ENCODE assay signal across 8 cellular contexts in genomic region chr11:66311965-66312548, GRCh38. TPM values are rescaled to one million over a fixed set of nuclear protein-coding genes. Genes with fewer than 3 reads are reported as not detected.
A peak's percentile ranks its signal among the peaks of the same experiment; 100 is the strongest.
DNase-seq lines count a peak whose midpoint lies in the region; ATAC-seq and TF ChIP-seq lines count a peak whose summit lies in the region.

No MANE protein-coding gene starts in this region.

- ATAC-seq in stimulated activated naive CD8-positive, alpha-beta T cell treated with anti-CD3 and anti-CD28 coated beads, Interleukin-15, Interleukin-2, amounts not matched to agents 100 U/mL and 50 U/mL, for 24 hours: peak; percentile 63

- TF ChIP-seq CTCF in LNCAP (IDR thresholded peaks at IDR 0.05): peak; percentile 18; the same call in 1 of the 2 replicates
- peak; percentile 93 for TF ChIP-seq CTCF in fibroblast of the aortic adventitia (IDR thresholded peaks at IDR 0.05; ENCODE audit: insufficient read depth, low read length)
- no peak for TF ChIP-seq CTCF in nephron progenitor cell (IDR thresholded peaks at IDR 0.05)

- peak; percentile 91 for DNase-seq in EH (ENCODE audit: low read depth)
- peak; percentile 82 for DNase-seq in H4 (ENCODE audit: low spot score)
- peak; percentile 92 for DNase-seq in RPMI8226
- peak; percentile 92 for DNase-seq in activated T-helper 2 cell treated with anti-CD3 and anti-CD28 coated beads, Interferon-gamma antibody, Interleukin-2, Interleukin-4, amounts not matched to agents 10 μg/mL and 5 μg/mL and 100 μg/mL, durations not matched to agents 14 hours and 24 hours and 36 hours (ENCODE audit: low spot score)
- DNase-seq in fibroblast of the aortic adventitia (ENCODE audit: low read depth): peak; percentile 93
- DNase-seq in nephron progenitor cell: peak; percentile 88
- DNase-seq in stimulated activated naive CD8-positive, alpha-beta T cell treated with anti-CD3 and anti-CD28 coated beads, Interleukin-15, Interleukin-2, amounts not matched to agents 100 U/mL and 50 U/mL, for 24 hours: peak; percentile 93

- H3K27ac Mint-ChIP-seq in activated T-helper 2 cell treated with anti-CD3 and anti-CD28 coated beads, Interferon-gamma antibody, Interleukin-2, Interleukin-4, amounts not matched to agents 10 μg/mL and 5 μg/mL and 100 μg/mL, durations not matched to agents 14 hours and 24 hours and 36 hours: peak overlapping the region; percentile 96
- H3K27ac Mint-ChIP-seq in nephron progenitor cell: peak overlapping the region; percentile 99

- peak overlapping the region; percentile 93 for H3K4me3 Mint-ChIP-seq in activated T-helper 2 cell treated with anti-CD3 and anti-CD28 coated beads, Interferon-gamma antibody, Interleukin-2, Interleukin-4, amounts not matched to agents 10 μg/mL and 5 μg/mL and 100 μg/mL, durations not matched to agents 14 hours and 24 hours and 36 hours (ENCODE audit: low read depth)
- peak overlapping the region; percentile 88 for H3K4me3 Mint-ChIP-seq in nephron progenitor cell

- peaks cover 8% of the 10 kb centered on the region for H3K4me1 Mint-ChIP-seq in activated T-helper 2 cell treated with anti-CD3 and anti-CD28 coated beads, Interferon-gamma antibody, Interleukin-2, Interleukin-4, amounts not matched to agents 10 μg/mL and 5 μg/mL and 100 μg/mL, durations not matched to agents 14 hours and 24 hours and 36 hours (ENCODE audit: low read depth)
- H3K4me1 Mint-ChIP-seq in nephron progenitor cell: peaks cover 39% of the 10 kb centered on the region

- H3K9me3 Mint-ChIP-seq in activated T-helper 2 cell treated with anti-CD3 and anti-CD28 coated beads, Interferon-gamma antibody, Interleukin-2, Interleukin-4, amounts not matched to agents 10 μg/mL and 5 μg/mL and 100 μg/mL, durations not matched to agents 14 hours and 24 hours and 36 hours: no peaks in the 10 kb centered on the region
- H3K9me3 Mint-ChIP-seq in nephron progenitor cell: no peaks in the 10 kb centered on the region

- intact Hi-C loops in activated T-helper 2 cell treated with anti-CD3 and anti-CD28 coated beads, Interferon-gamma antibody, Interleukin-2, Interleukin-4, amounts not matched to agents 10 μg/mL and 5 μg/mL and 100 μg/mL, durations not matched to agents 14 hours and 24 hours and 36 hours (cut with micrococcal nuclease): loop anchor here (1.0 to 2.0 kb wide), 5 partner anchors 16 to 75 kb away; partner anchors contain the start of genes BRMS1 and YIF1A

- H3K27me3 Mint-ChIP-seq in activated T-helper 2 cell treated with anti-CD3 and anti-CD28 coated beads, Interferon-gamma antibody, Interleukin-2, Interleukin-4, amounts not matched to agents 10 μg/mL and 5 μg/mL and 100 μg/mL, durations not matched to agents 14 hours and 24 hours and 36 hours (ENCODE audit: low read depth): no peaks in the 10 kb centered on the region
- peaks cover 19% of the 10 kb centered on the region for H3K27me3 Mint-ChIP-seq in nephron progenitor cell (ENCODE audit: low read depth, poor library complexity)

- peak overlapping the region; percentile 69 for H3K4me3 ChIP-seq in fibroblast of the aortic adventitia (ENCODE audit: low read depth, low read length)

- no peaks in the 10 kb centered on the region for H3K36me3 Mint-ChIP-seq in activated T-helper 2 cell treated with anti-CD3 and anti-CD28 coated beads, Interferon-gamma antibody, Interleukin-2, Interleukin-4, amounts not matched to agents 10 μg/mL and 5 μg/mL and 100 μg/mL, durations not matched to agents 14 hours and 24 hours and 36 hours (ENCODE audit: low read depth)
- H3K36me3 Mint-ChIP-seq in nephron progenitor cell (ENCODE audit: low read depth): no peaks in the 10 kb centered on the region

RNA-seq across cellular contexts. Expression of gene CD248, which starts 4.8 kb away (rescaled TPM):
- not detected in 2 replicates for total RNA-seq in H4 (2014; rRNA removed; shearing (Covaris generic))
- not detected in 2 replicates for total RNA-seq in activated T-helper 2 cell treated with anti-CD3 and anti-CD28 coated beads, Interferon-gamma antibody, Interleukin-2, Interleukin-4, amounts not matched to agents 10 μg/mL and 5 μg/mL and 100 μg/mL, durations not matched to agents 14 hours and 24 hours and 36 hours
- 99.1 and 193 TPM in 2 replicates for total RNA-seq in fibroblast of the aortic adventitia (ENCODE audit: low replicate concordance)

RNA-seq across cellular contexts. Expression of gene TMEM151A, which starts 20.4 kb away (rescaled TPM):
- total RNA-seq in H4 (2014; rRNA removed; shearing (Covaris generic)): 0.08 and 0.10 TPM in 2 replicates
- not detected in 2 replicates for total RNA-seq in activated T-helper 2 cell treated with anti-CD3 and anti-CD28 coated beads, Interferon-gamma antibody, Interleukin-2, Interleukin-4, amounts not matched to agents 10 μg/mL and 5 μg/mL and 100 μg/mL, durations not matched to agents 14 hours and 24 hours and 36 hours
- 0.27 and 0.41 TPM in 2 replicates for total RNA-seq in fibroblast of the aortic adventitia (ENCODE audit: low replicate concordance)

RNA-seq across cellular contexts. Expression of gene YIF1A, which starts 23.1 kb away (rescaled TPM):
- 114 and 120 TPM in 2 replicates for total RNA-seq in H4 (2014; rRNA removed; shearing (Covaris generic))
- 78.9 and 85.2 TPM in 2 replicates for total RNA-seq in activated T-helper 2 cell treated with anti-CD3 and anti-CD28 coated beads, Interferon-gamma antibody, Interleukin-2, Interleukin-4, amounts not matched to agents 10 μg/mL and 5 μg/mL and 100 μg/mL, durations not matched to agents 14 hours and 24 hours and 36 hours
- 35.0 and 119 TPM in 2 replicates for total RNA-seq in fibroblast of the aortic adventitia (ENCODE audit: low replicate concordance)

RNA-seq across cellular contexts. Expression of gene RIN1, which starts 24.2 kb away (rescaled TPM):
- total RNA-seq in H4 (2014; rRNA removed; shearing (Covaris generic)): 4.3 and 7.4 TPM in 2 replicates
- 1.5 and 1.6 TPM in 2 replicates for total RNA-seq in activated T-helper 2 cell treated with anti-CD3 and anti-CD28 coated beads, Interferon-gamma antibody, Interleukin-2, Interleukin-4, amounts not matched to agents 10 μg/mL and 5 μg/mL and 100 μg/mL, durations not matched to agents 14 hours and 24 hours and 36 hours
- 10.1 and 45.3 TPM in 2 replicates for total RNA-seq in fibroblast of the aortic adventitia (ENCODE audit: low replicate concordance)

RNA-seq across cellular contexts. Expression of gene BRMS1, which starts 32.8 kb away (rescaled TPM):
- 88.2 and 107 TPM in 2 replicates for total RNA-seq in H4 (2014; rRNA removed; shearing (Covaris generic))
- 45.1 and 46.0 TPM in 2 replicates for total RNA-seq in activated T-helper 2 cell treated with anti-CD3 and anti-CD28 coated beads, Interferon-gamma antibody, Interleukin-2, Interleukin-4, amounts not matched to agents 10 μg/mL and 5 μg/mL and 100 μg/mL, durations not matched to agents 14 hours and 24 hours and 36 hours
- 22.6 and 38.5 TPM in 2 replicates for total RNA-seq in fibroblast of the aortic adventitia (ENCODE audit: low replicate concordance)

Comparison
In these comparisons a context has a peak if more than half of its experiments do, and no peak if none do; other contexts are left out.
1. Peak in every context shown above with its lines: DNase-seq, ATAC-seq and H3K4me3 ChIP-seq.
2. RNA of gene CD248, which starts 4.8 kb away (total RNA-seq): 99.1 to 193 TPM in fibroblast of the aortic adventitia; not detected in activated T-helper 2 cell treated with anti-CD3 and anti-CD28 coated beads, Interferon-gamma antibody, Interleukin-2, Interleukin-4, amounts not matched to agents 10 μg/mL and 5 μg/mL and 100 μg/mL, durations not matched to agents 14 hours and 24 hours and 36 hours and not detected in H4; every median in the first group is over 10 times any median in the second.